In the genomic region with DNA sequence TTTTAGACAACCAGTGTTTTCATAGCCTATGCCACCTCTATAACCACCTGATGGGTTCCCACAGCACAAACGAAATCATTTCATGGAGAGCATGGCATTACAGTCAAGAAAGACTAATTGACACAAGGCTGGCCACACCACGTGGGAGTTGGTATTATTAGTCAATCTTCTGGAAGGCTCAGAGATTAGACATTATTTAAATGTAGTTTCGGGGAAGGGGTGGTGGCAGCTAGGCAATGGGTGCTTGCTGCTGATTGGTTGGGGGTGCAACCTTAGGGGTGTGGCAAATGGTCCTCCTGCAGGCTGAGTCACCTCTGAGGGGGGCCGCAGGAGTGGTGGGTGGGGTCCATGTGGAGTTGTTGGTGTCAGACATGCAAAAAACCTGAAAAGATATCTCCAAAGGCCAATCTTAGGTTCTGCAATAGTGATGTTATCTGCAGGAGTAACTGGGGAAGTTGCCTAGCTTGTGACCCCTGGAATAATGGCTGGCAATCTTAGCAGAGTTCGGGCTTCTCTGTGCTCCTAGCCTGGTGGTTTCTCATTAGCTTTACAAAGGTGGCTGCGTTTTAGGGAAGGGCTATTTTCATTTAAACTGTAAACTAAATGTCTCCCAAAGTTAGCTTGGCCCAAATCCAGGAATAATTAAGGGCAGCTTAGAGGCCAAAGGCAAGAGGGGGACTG, we compare ENCODE assay signal across 10 cellular contexts. TPM values are rescaled to one million over a fixed set of nuclear protein-coding genes. Genes with fewer than 3 reads are reported as not detected.
DNase-seq lines count a peak whose midpoint lies in the region; ATAC-seq, FAIRE-seq and TF ChIP-seq lines count a peak whose summit lies in the region.
"Had no signal": no experiment of that assay in that cellular context is flagged by ENCODE, and none has a peak within 500 bp of the region (broad histone marks: within the 10 kb centered on the region; RNA-seq: fewer than 3 reads in every experiment).

No MANE protein-coding gene starts in this region.

- WGBS in body of pancreas, 2 donors = 18 to 28% methylated on average over 6 of the region's 6 CpGs

- no peaks in the 10 kb centered on the region for H3K36me3 ChIP-seq in A673 (ENCODE audit: insufficient read depth, low read length, poor library complexity, severe bottlenecking)
- peaks cover 0 to 5% of the 10 kb centered on the region in 2 donors for H3K36me3 ChIP-seq in body of pancreas (replicated peaks in 1 of 2; ENCODE audit: insufficient read depth in 1 of 2, low read depth in 2 of 2)
- H3K36me3 ChIP-seq in left lung = no peaks in the 10 kb centered on the region

- H3K27me3 ChIP-seq in A673 (replicated peaks; ENCODE audit: insufficient read depth, low read depth, low read length, poor library complexity) = no peaks in the 10 kb centered on the region
- no peaks in the 10 kb centered on the region for H3K27me3 ChIP-seq in body of pancreas
- H3K27me3 ChIP-seq in left lung = no peaks in the 10 kb centered on the region

- H3K4me3 ChIP-seq in A673 (ENCODE audit: low read depth, low read length, poor library complexity, severe bottlenecking) (no peak overlapping the region), body of pancreas (no peak overlapping the region), left lung (no peak overlapping the region)

- TF ChIP-seq RAD21 in Ishikawa (IDR thresholded peaks at IDR 0.05; ENCODE audit: low read depth) = no peak

- CTCF ChIA-PET in A673 (lab: Charles Lee) = interaction anchor here (1.0 kb wide), 1 partner anchor 23 kb away, joined by 13 read pairs; no protein-coding TSS in a partner anchor

- H3K4me1 ChIP-seq in A673 (ENCODE audit: insufficient read depth, low read length, poor library complexity, severe bottlenecking) (peaks cover 22% of the 10 kb centered on the region), body of pancreas (peaks cover 54% of the 10 kb centered on the region), left lung (peaks cover 18 to 42% of the 10 kb centered on the region in 2 donors)

- no peaks in the 10 kb centered on the region for H3K9me3 ChIP-seq in A673 (ENCODE audit: low read depth, low read length, poor library complexity, severe bottlenecking)
- H3K9me3 ChIP-seq in body of pancreas = no peaks in the 10 kb centered on the region
- no peaks in the 10 kb centered on the region for H3K9me3 ChIP-seq in left lung

- intact Hi-C loops in A673 (cut with micrococcal nuclease; ENCODE audit: unreplicated experiment) (no loop called here), body of pancreas (cut with DNase I) (no loop called here), left lung (cut with DNase I) (no loop called here)

- POLR2A ChIA-PET in A673 (lab: Charles Lee; ENCODE audit: low non-redundant PET) = interaction anchor here (0.5 kb wide), 1 partner anchor 126 kb away, joined by 4 read pairs; no protein-coding TSS in a partner anchor

- peak overlapping the region; percentile 30 for H3K27ac ChIP-seq in A673 (ENCODE audit: low read depth, low read length, poor library complexity, severe bottlenecking)
- peak overlapping the region; percentile 89 to 99 (median 97) for H3K27ac ChIP-seq in body of pancreas
- H3K27ac ChIP-seq in left lung = peak overlapping the region in 1 of 2 donors; percentile 10

- FAIRE-seq in H54 (lab: Jason Lieb, UNC) = no peak

- ATAC-seq in body of pancreas = peak; percentile 59
- ATAC-seq in left lung = peak; percentile 5
- no peak for ATAC-seq in SK-N-SH treated with all-trans-retinoic acid at 6 μM for 48 hours
- no peak for ATAC-seq in HG02571 (IDR thresholded peaks at IDR 0.05; ENCODE audit: unreplicated experiment)

- TF ChIP-seq POLR2A in body of pancreas (IDR thresholded peaks at IDR 0.05) = peak in 2 of 3 donors; percentile 46 to 55
- no peak for TF ChIP-seq POLR2A in H54 (IDR thresholded peaks at IDR 0.05; ENCODE audit: low read depth, low read length)

- no TSS peak for BruUV-seq in A673 (replicated peaks; lab: Mats Ljungman, UMichigan)

- DNase-seq in A673 (ENCODE audit: low spot score) (peak; percentile 77), body of pancreas (peak; percentile 79 to 93 (median 90)), left lung (peak in 1 of 2 donors; percentile 60), Kasumi-1 (lab: John Stamatoyannopoulos, UW) (no peak), H54 (ENCODE audit: insufficient read length, low spot score) (no peak)
- DNase-seq: anterior cingulate cortex, NCI-H2029 treated with DMSO at 0.1 percent for 48 hours had no signal

- TF ChIP-seq CTCF in A673 (conservative IDR thresholded peaks at IDR 0.05; ENCODE audit: low read depth, low read length) (no peak), body of pancreas (IDR thresholded peaks at IDR 0.05) (no peak), left lung (IDR thresholded peaks at IDR 0.05) (no peak)

- no peak for TF ChIP-seq EP300 in Ishikawa (IDR thresholded peaks at IDR 0.05; ENCODE audit: borderline replicate concordance)

TF ChIP-seq in Ishikawa, 13 proteins besides CTCF, POLR2A, EP300 and RAD21:
- TF ChIP-seq TCF12 (IDR thresholded peaks at IDR 0.05; ENCODE audit: low read depth) (no peak), ZBTB7A (IDR thresholded peaks at IDR 0.05; ENCODE audit: low read depth) (0 out of 2 replicates have a peak, but pooled peaks have one; percentile 63)
- TF ChIP-seq, protein P1, sequence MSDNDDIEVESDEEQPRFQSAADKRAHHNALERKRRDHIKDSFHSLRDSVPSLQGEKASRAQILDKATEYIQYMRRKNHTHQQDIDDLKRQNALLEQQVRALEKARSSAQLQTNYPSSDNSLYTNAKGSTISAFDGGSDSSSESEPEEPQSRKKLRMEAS (IDR thresholded peaks at IDR 0.05) = peak; percentile 55; the same call in 1 of the 2 replicates
- TF ChIP-seq, protein P2, sequence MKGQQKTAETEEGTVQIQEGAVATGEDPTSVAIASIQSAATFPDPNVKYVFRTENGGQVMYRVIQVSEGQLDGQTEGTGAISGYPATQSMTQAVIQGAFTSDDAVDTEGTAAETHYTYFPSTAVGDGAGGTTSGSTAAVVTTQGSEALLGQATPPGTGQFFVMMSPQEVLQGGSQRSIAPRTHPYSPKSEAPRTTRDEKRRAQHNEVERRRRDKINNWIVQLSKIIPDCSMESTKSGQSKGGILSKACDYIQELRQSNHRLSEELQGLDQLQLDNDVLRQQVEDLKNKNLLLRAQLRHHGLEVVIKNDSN (IDR thresholded peaks at IDR 0.05) = 0 out of 2 replicates have a peak, but pooled peaks have one; percentile 41

TF ChIP-seq in SK-N-SH treated with all-trans-retinoic acid at 6 μM for 48 hours, 23 proteins besides CTCF, POLR2A, EP300 and RAD21 (continues in another document):
- TF ChIP-seq ZFP30 (CRISPR knock-in tag; IDR thresholded peaks at IDR 0.05) (no peak), ZNF8 (CRISPR knock-in tag; IDR thresholded peaks at IDR 0.05) (no peak), TCF4 (CRISPR knock-in tag; IDR thresholded peaks at IDR 0.05; ENCODE audit: borderline replicate concordance) (no peak), CSDC2 (CRISPR knock-in tag; IDR thresholded peaks at IDR 0.05) (no peak), ESRRG (CRISPR knock-in tag; IDR thresholded peaks at IDR 0.05) (no peak), ZNF565 (CRISPR knock-in tag; conservative IDR thresholded peaks at IDR 0.05; ENCODE audit: low read depth) (no peak), TOX (CRISPR knock-in tag; IDR thresholded peaks at IDR 0.05; ENCODE audit: borderline replicate concordance) (no peak), RARB (CRISPR knock-in tag; IDR thresholded peaks at IDR 0.05) (no peak)
- TF ChIP-seq, protein P3, sequence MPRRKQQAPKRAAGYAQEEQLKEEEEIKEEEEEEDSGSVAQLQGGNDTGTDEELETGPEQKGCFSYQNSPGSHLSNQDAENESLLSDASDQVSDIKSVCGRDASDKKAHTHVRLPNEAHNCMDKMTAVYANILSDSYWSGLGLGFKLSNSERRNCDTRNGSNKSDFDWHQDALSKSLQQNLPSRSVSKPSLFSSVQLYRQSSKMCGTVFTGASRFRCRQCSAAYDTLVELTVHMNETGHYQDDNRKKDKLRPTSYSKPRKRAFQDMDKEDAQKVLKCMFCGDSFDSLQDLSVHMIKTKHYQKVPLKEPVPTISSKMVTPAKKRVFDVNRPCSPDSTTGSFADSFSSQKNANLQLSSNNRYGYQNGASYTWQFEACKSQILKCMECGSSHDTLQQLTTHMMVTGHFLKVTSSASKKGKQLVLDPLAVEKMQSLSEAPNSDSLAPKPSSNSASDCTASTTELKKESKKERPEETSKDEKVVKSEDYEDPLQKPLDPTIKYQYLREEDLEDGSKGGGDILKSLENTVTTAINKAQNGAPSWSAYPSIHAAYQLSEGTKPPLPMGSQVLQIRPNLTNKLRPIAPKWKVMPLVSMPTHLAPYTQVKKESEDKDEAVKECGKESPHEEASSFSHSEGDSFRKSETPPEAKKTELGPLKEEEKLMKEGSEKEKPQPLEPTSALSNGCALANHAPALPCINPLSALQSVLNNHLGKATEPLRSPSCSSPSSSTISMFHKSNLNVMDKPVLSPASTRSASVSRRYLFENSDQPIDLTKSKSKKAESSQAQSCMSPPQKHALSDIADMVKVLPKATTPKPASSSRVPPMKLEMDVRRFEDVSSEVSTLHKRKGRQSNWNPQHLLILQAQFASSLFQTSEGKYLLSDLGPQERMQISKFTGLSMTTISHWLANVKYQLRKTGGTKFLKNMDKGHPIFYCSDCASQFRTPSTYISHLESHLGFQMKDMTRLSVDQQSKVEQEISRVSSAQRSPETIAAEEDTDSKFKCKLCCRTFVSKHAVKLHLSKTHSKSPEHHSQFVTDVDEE (CRISPR knock-in tag; IDR thresholded peaks at IDR 0.05) = no peak

RNA-seq across cellular contexts. Expression of a gene that starts 4.6 kb away (rescaled TPM):
- total RNA-seq in A673 (2021) = 13.3 and 16.2 TPM in 2 replicates
- total RNA-seq in body of pancreas = 1 to 10 TPM; 6.5 to 9.2 TPM
- total RNA-seq in left lung = 10 to 100 TPM; 19.3 to 20.7 TPM

RNA-seq across cellular contexts. Expression of a gene that starts 4.7 kb away (rescaled TPM):
- total RNA-seq in A673 (2021) (35.0 and 39.5 TPM in 2 replicates), body of pancreas (10 to 100 TPM; 69.0 to 77.1 TPM), left lung (10 to 100 TPM; 81.0 TPM)

RNA-seq across cellular contexts. Expression of a gene that starts 17.0 kb away (rescaled TPM):
- 8.5 and 10.0 TPM in 2 replicates for total RNA-seq in A673 (2021)
- total RNA-seq in body of pancreas = 1 to 10 TPM; 3.4 to 4.9 TPM
- 1 to 10 TPM; 5.4 to 6.1 TPM for total RNA-seq in left lung

RNA-seq across cellular contexts. Expression of a gene that starts 42.8 kb away (rescaled TPM):
- 34.4 and 35.6 TPM in 2 replicates for total RNA-seq in A673 (2021)
- 1 to 10 TPM; 2.6 to 4.2 TPM for total RNA-seq in body of pancreas
- total RNA-seq in left lung = 10 to 100 TPM; 12.1 to 13.1 TPM

RNA-seq across cellular contexts. Expression of a gene that starts 43.5 kb away (rescaled TPM):
- total RNA-seq in A673 (2021) (0.15 and 0.21 TPM in 2 replicates), body of pancreas (10 to 100 TPM in 1 of 2 donors, 1 to 10 TPM in 1; 4.9 to 13.0 TPM), left lung (10 to 100 TPM; 29.1 to 44.8 TPM)

Comparison
In these comparisons a context has a peak if more than half of its experiments do, and no peak if none do; other contexts are left out.
1. DNase-seq: peak in A673 (single experiment) and body of pancreas (4 of 4); none in Kasumi-1 (0 of 2) and H54 (single experiment).
2. ATAC-seq: peak in body of pancreas (single experiment) and left lung (single experiment); none in SK-N-SH treated with all-trans-retinoic acid at 6 μM for 48 hours (single experiment) and HG02571 (single experiment).